ENCODE assay signal across 20 cellular contexts in the genomic region with DNA sequence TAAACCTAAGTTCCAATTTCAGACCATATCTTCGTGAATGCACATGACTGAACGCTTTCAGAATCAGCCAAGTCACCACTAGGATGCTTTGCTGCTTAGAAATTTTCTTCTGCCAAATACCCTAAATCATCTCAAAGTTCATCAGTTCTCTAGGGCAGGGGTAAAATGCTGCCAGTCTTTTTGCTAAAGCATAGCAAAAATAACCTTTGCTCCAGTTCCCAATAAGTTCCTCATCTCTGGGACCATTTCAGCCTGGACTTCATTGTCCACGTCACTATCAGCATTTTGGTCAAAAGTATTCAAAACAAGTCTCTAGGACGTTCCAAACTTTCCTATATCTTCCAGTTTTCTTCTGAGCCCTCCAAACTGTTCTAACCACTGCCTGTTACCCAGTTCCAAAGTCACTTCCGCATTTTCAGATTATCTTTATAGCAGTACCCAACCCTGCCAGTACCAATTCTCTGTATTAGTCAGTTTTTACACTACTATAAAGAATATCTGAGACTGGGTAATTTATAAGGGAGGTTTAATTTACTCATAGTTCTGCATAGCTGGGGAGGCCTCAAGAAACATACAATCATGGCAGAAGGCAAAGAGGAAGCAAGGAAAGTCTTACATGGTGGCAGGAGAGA.
"Had no signal": no experiment of that assay in that cellular context is flagged by ENCODE, and none has a peak within 500 bp of the region (broad histone marks: within the 10 kb centered on the region; RNA-seq: fewer than 3 reads in every experiment).

No MANE protein-coding gene starts in this region.

- H3K36me3 ChIP-seq: ovary, thoracic aorta, upper lobe of right lung had no signal

- FAIRE-seq: endothelial cell of umbilical vein, TTC549 had no signal

- H3K27ac ChIP-seq: coronary artery, ovary, thoracic aorta, upper lobe of right lung had no signal

- H3K27me3 Mint-ChIP-seq: brain; stimulated activated naive CD8-positive, alpha-beta T cell treated with anti-CD3 and anti-CD28 coated beads, Interleukin-15, amount 100 ng/mL, for 72 hours had no signal

- H3K27ac Mint-ChIP-seq: activated naive CD4-positive, alpha-beta T cell treated with anti-CD3 and anti-CD28 coated beads, Interleukin-2, amount 50 U/mL, for 72 hours; brain had no signal

- H3K4me1 Mint-ChIP-seq: brain, neural crest cell had no signal

- H3K9me3 ChIP-seq: ovary, thoracic aorta, upper lobe of right lung had no signal

- H3K4me3 Mint-ChIP-seq: brain; neural crest cell; stimulated activated naive CD8-positive, alpha-beta T cell treated with anti-CD3 and anti-CD28 coated beads, Interleukin-15, amount 100 ng/mL, for 72 hours had no signal

- ATAC-seq: activated naive CD4-positive, alpha-beta T cell treated with anti-CD3 and anti-CD28 coated beads, Interleukin-2, amount 50 U/mL, for 72 hours; sciatic nerve; stimulated activated naive CD8-positive, alpha-beta T cell treated with anti-CD3 and anti-CD28 coated beads, Interleukin-15, amount 100 ng/mL, for 72 hours; upper lobe of right lung had no signal

- H3K27me3 ChIP-seq: ovary, spleen, upper lobe of right lung had no signal

- DNase-seq: amniotic stem cell; central memory CD4-positive, alpha-beta T cell; effector CD4-positive, alpha-beta T cell; foreskin fibroblast; glutamatergic neuron; hypothalamus; kidney glomerular epithelial cell; ovary; spleen; stimulated activated naive CD8-positive, alpha-beta T cell treated with anti-CD3 and anti-CD28 coated beads, Interleukin-15, amount 100 ng/mL, for 72 hours; T-helper 2 cell; upper lobe of right lung had no signal

- H3K4me3 ChIP-seq: coronary artery, ovary, spleen, thoracic aorta, upper lobe of right lung had no signal
